Comparison of ENCODE assay signal across 1 cellular context in the genomic region with DNA sequence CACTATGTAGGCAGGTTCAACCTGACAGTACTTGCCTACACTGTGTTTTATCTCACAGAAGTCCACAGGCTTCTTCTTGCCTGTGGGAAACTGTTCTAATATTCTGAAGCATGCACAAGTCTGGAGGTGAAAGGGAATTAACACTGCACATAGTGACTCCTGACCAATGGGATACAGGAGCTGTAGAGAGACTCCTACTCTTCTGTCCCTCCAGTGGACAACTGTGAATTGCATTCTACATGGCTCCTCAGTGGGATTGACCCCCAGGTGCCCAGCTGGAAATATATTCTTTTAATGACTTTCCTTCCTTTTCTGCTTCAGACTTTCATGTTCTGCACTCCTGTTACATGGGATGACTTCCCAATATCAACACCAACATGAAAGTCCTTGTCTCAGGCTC.
TF ChIP-seq lines count a peak whose summit lies in the region.

No MANE protein-coding gene starts in this region.

TF ChIP-seq in liver, 16 proteins besides CTCF, POLR2A, EP300 and RAD21 (continued from another document):
- TF ChIP-seq, protein P1, sequence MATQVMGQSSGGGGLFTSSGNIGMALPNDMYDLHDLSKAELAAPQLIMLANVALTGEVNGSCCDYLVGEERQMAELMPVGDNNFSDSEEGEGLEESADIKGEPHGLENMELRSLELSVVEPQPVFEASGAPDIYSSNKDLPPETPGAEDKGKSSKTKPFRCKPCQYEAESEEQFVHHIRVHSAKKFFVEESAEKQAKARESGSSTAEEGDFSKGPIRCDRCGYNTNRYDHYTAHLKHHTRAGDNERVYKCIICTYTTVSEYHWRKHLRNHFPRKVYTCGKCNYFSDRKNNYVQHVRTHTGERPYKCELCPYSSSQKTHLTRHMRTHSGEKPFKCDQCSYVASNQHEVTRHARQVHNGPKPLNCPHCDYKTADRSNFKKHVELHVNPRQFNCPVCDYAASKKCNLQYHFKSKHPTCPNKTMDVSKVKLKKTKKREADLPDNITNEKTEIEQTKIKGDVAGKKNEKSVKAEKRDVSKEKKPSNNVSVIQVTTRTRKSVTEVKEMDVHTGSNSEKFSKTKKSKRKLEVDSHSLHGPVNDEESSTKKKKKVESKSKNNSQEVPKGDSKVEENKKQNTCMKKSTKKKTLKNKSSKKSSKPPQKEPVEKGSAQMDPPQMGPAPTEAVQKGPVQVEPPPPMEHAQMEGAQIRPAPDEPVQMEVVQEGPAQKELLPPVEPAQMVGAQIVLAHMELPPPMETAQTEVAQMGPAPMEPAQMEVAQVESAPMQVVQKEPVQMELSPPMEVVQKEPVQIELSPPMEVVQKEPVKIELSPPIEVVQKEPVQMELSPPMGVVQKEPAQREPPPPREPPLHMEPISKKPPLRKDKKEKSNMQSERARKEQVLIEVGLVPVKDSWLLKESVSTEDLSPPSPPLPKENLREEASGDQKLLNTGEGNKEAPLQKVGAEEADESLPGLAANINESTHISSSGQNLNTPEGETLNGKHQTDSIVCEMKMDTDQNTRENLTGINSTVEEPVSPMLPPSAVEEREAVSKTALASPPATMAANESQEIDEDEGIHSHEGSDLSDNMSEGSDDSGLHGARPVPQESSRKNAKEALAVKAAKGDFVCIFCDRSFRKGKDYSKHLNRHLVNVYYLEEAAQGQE (IDR thresholded peaks at IDR 0.05) = no peak
